Comparison of ENCODE assay signal across 13 cellular contexts in genomic region chr1:58764294-58764978, GRCh38. TPM values are rescaled to one million over a fixed set of nuclear protein-coding genes. Genes with fewer than 3 reads are reported as not detected.
DNase-seq lines count a peak whose midpoint lies in the region; ATAC-seq, FAIRE-seq and TF ChIP-seq lines count a peak whose summit lies in the region.
"Had no signal": no experiment of that assay in that cellular context is flagged by ENCODE, and none has a peak within 500 bp of the region (broad histone marks: within the 10 kb centered on the region; RNA-seq: fewer than 3 reads in every experiment).

No MANE protein-coding gene starts in this region.

- no peaks in the 10 kb centered on the region for H3K4me1 Mint-ChIP-seq in activated CD8-positive, alpha-beta T cell treated with anti-CD3 and anti-CD28 coated beads for 36 hours (ENCODE audit: low read depth)

- FAIRE-seq in bronchial epithelial cell (lab: Jason Lieb, UNC), result no peak

- peak overlapping the region in 1 of 2 donors; percentile 89 for H3K27ac ChIP-seq in lung (ENCODE audit: low read depth in 1 of 2, low read length in 1 of 2)
- no peak overlapping the region for H3K27ac ChIP-seq in effector memory CD4-positive, alpha-beta T cell (ENCODE audit: insufficient read depth, low read length, poor library complexity, severe bottlenecking)
- H3K27ac ChIP-seq: C4-2B, KMS-11 had no signal

- H3K27ac Mint-ChIP-seq in activated CD8-positive, alpha-beta T cell treated with anti-CD3 and anti-CD28 coated beads for 36 hours, result no peak overlapping the region
- H3K27ac Mint-ChIP-seq: activated T-cell treated with anti-CD3 and anti-CD28 coated beads, Interleukin-2, amount 50 U/mL, for 72 hours had no signal

- ATAC-seq in lung (ENCODE audit: insufficient read depth, low FRiP score), result peak; percentile 51
- no peak for ATAC-seq in HG02852 (IDR thresholded peaks at IDR 0.05; ENCODE audit: unreplicated experiment)
- no peak for ATAC-seq in activated CD8-positive, alpha-beta T cell treated with anti-CD3 and anti-CD28 coated beads for 36 hours
- ATAC-seq: left ventricle myocardium superior had no signal

- no peak overlapping the region for H3K4me3 Mint-ChIP-seq in activated CD8-positive, alpha-beta T cell treated with anti-CD3 and anti-CD28 coated beads for 36 hours
- H3K4me3 Mint-ChIP-seq: activated T-cell treated with anti-CD3 and anti-CD28 coated beads, Interleukin-2, amount 50 U/mL, for 72 hours had no signal

- H3K27me3 ChIP-seq in bronchial epithelial cell (ENCODE audit: control insufficient read depth, insufficient read depth, low read length) (no peaks in the 10 kb centered on the region), lung (ENCODE audit: control insufficient read depth, insufficient read depth) (no peaks in the 10 kb centered on the region)
- H3K27me3 ChIP-seq in effector memory CD4-positive, alpha-beta T cell (replicated peaks; ENCODE audit: control insufficient read depth, insufficient read depth, low read length, poor library complexity, severe bottlenecking), result no peaks in the 10 kb centered on the region

- intact Hi-C loops in activated CD8-positive, alpha-beta T cell treated with anti-CD3 and anti-CD28 coated beads for 36 hours (cut with micrococcal nuclease), result no loop called here

- CTCF ChIA-PET in activated CD8-positive, alpha-beta T cell treated with anti-CD3 and anti-CD28 coated beads for 36 hours (lab: Charles Lee), result no interaction called here

- H3K36me3 Mint-ChIP-seq in activated CD8-positive, alpha-beta T cell treated with anti-CD3 and anti-CD28 coated beads for 36 hours (ENCODE audit: low read depth), result no peaks in the 10 kb centered on the region

- peak; percentile 47 for DNase-seq in AG08396 (ENCODE audit: low spot score)
- peak; percentile 29 to 41 for DNase-seq in NCI-H187 (lab: John Stamatoyannopoulos, UW)
- DNase-seq in bronchial epithelial cell (ENCODE audit: low read depth), result peak; percentile 81
- no peak for DNase-seq in lung (ENCODE audit: low spot score)
- DNase-seq in activated naive CD4-positive, alpha-beta T cell treated with Interleukin-2 at 50 U/mL for 16 hours, result no peak
- DNase-seq in effector memory CD4-positive, alpha-beta T cell, result no peak
- DNase-seq in activated CD8-positive, alpha-beta T cell treated with anti-CD3 and anti-CD28 coated beads for 36 hours, result no peak
- DNase-seq: activated T-cell treated with anti-CD3 and anti-CD28 coated beads, Interleukin-2, amount 50 U/mL, for 72 hours; central memory CD4-positive, alpha-beta T cell; left ventricle myocardium superior had no signal

- TF ChIP-seq CTCF in bronchial epithelial cell (IDR thresholded peaks at IDR 0.05; ENCODE audit: insufficient read depth, low read length, severe bottlenecking) (no peak), lung (IDR thresholded peaks at IDR 0.05; ENCODE audit: control extremely low read depth, extremely low read depth) (no peak)
- no peak for TF ChIP-seq CTCF in activated CD8-positive, alpha-beta T cell treated with anti-CD3 and anti-CD28 coated beads for 36 hours (IDR thresholded peaks at IDR 0.05)

- no peaks in the 10 kb centered on the region for H3K27me3 Mint-ChIP-seq in activated CD8-positive, alpha-beta T cell treated with anti-CD3 and anti-CD28 coated beads for 36 hours

- no peak overlapping the region for H3K4me3 ChIP-seq in bronchial epithelial cell (ENCODE audit: low read depth, low read length)
- H3K4me3 ChIP-seq in lung, result no peak overlapping the region
- H3K4me3 ChIP-seq in effector memory CD4-positive, alpha-beta T cell (ENCODE audit: insufficient read depth, low read depth, low read length, poor library complexity, severe bottlenecking), result no peak overlapping the region

- H3K9me3 Mint-ChIP-seq in activated CD8-positive, alpha-beta T cell treated with anti-CD3 and anti-CD28 coated beads for 36 hours, result no peaks in the 10 kb centered on the region
- H3K9me3 Mint-ChIP-seq: activated T-cell treated with anti-CD3 and anti-CD28 coated beads, Interleukin-2, amount 50 U/mL, for 72 hours had no signal

- peaks cover 0 to 2% of the 10 kb centered on the region in 2 donors for H3K9me3 ChIP-seq in lung (ENCODE audit: control insufficient read depth in 2 of 2, insufficient read depth in 1 of 2, low read length in 1 of 2)
- no peaks in the 10 kb centered on the region for H3K9me3 ChIP-seq in effector memory CD4-positive, alpha-beta T cell (ENCODE audit: control insufficient read depth, low read length)

- H3K36me3 ChIP-seq in bronchial epithelial cell (ENCODE audit: control insufficient read depth, insufficient read depth, low read length) (no peaks in the 10 kb centered on the region), lung (ENCODE audit: control insufficient read depth in 2 of 2, insufficient read depth in 2 of 2, low read length in 2 of 2) (no peaks in the 10 kb centered on the region)
- H3K36me3 ChIP-seq in effector memory CD4-positive, alpha-beta T cell (ENCODE audit: control insufficient read depth, insufficient read depth, low read length), result no peaks in the 10 kb centered on the region

- 29 to 36% methylated on average over 3 of the region's 3 CpGs for WGBS in lung, 2 donors

- POLR2A ChIA-PET in activated CD8-positive, alpha-beta T cell treated with anti-CD3 and anti-CD28 coated beads for 36 hours (lab: Charles Lee), result no interaction called here

- H3K4me1 ChIP-seq in lung (ENCODE audit: control insufficient read depth in 2 of 2, insufficient read depth in 2 of 2, low read length in 2 of 2), result peaks cover 3 to 4% of the 10 kb centered on the region in 2 donors
- H3K4me1 ChIP-seq in effector memory CD4-positive, alpha-beta T cell (ENCODE audit: control insufficient read depth, insufficient read depth, low read length, poor library complexity, severe bottlenecking), result no peaks in the 10 kb centered on the region

RNA-seq across cellular contexts. Expression of gene JUN, which starts 19.4 kb away (rescaled TPM):
- total RNA-seq in bronchial epithelial cell (66.2 and 90.0 TPM in 2 replicates), lung (100 to 1,000 TPM; 144 to 584 TPM)
- 100 to 1,000 TPM in 1 of 2 donors, 10 to 100 TPM in 1; 78.1 to 140 TPM for polyA plus RNA-seq in lung
- 10 to 100 TPM; 51.4 to 53.2 TPM for total RNA-seq in activated CD8-positive, alpha-beta T cell treated with anti-CD3 and anti-CD28 coated beads for 36 hours

Comparison
In these comparisons a context has a peak if more than half of its experiments do, and no peak if none do; other contexts are left out.
1. DNase-seq: peak in AG08396 (single experiment), NCI-H187 (2 of 2) and bronchial epithelial cell (single experiment); none in lung (single experiment), activated naive CD4-positive, alpha-beta T cell treated with Interleukin-2 at 50 U/mL for 16 hours (single experiment), effector memory CD4-positive, alpha-beta T cell (0 of 3) and activated CD8-positive, alpha-beta T cell treated with anti-CD3 and anti-CD28 coated beads for 36 hours (single experiment).